In genomic region chr3:178948546-178948945, GRCh38 we compare ENCODE assay signal across 31 cellular contexts.
"Had no signal": no experiment of that assay in that cellular context is flagged by ENCODE, and none has a peak within 500 bp of the region (broad histone marks: within the 10 kb centered on the region; RNA-seq: fewer than 3 reads in every experiment).

No MANE protein-coding gene starts in this region.

- H3K36me3 Mint-ChIP-seq: activated CD4-positive, alpha-beta memory T cell treated with anti-CD3 and anti-CD28 coated beads for 36 hours; activated CD8-positive, alpha-beta memory T cell treated with anti-CD3 and anti-CD28 coated beads, Interleukin-2, amount 10 ng/mL, durations not matched to agents 7 days and 5 days had no signal

- H3K4me3 ChIP-seq: adrenal gland, body of pancreas, cardiac muscle cell, colonic mucosa, esophagus muscularis mucosa had no signal

- H3K36me3 ChIP-seq: adrenal gland, cardiac muscle cell, colonic mucosa, esophagus muscularis mucosa had no signal

- ATAC-seq: activated CD4-positive, alpha-beta T cell treated with anti-CD3 and anti-CD28 coated beads for 36 hours; activated CD8-positive, alpha-beta memory T cell treated with anti-CD3 and anti-CD28 coated beads, Interleukin-2, amount 10 ng/mL, durations not matched to agents 7 days and 5 days; activated CD8-positive, alpha-beta T cell treated with anti-CD3 and anti-CD28 coated beads, Interleukin-2, amount 10 ng/mL, durations not matched to agents 7 days and 5 days; activated naive CD8-positive, alpha-beta T cell treated with anti-CD3 and anti-CD28 coated beads, Interleukin-2, amount 50 U/mL, for 24 hours; body of pancreas had no signal

- H3K9me3 ChIP-seq: adrenal gland, body of pancreas, colonic mucosa, esophagus muscularis mucosa had no signal

- H3K4me3 Mint-ChIP-seq: activated CD4-positive, alpha-beta memory T cell treated with anti-CD3 and anti-CD28 coated beads for 36 hours; activated CD4-positive, alpha-beta T cell treated with anti-CD3 and anti-CD28 coated beads for 36 hours; activated CD4-positive, alpha-beta T cell treated with anti-CD3 and anti-CD28 coated beads, Interleukin-2, amount 10 ng/mL, durations not matched to agents 24 days and 14 days; activated CD8-positive, alpha-beta memory T cell treated with anti-CD3 and anti-CD28 coated beads, Interleukin-2, amount 10 ng/mL, durations not matched to agents 7 days and 5 days; activated CD8-positive, alpha-beta T cell treated with anti-CD3 and anti-CD28 coated beads, Interleukin-2, amount 10 ng/mL, durations not matched to agents 7 days and 5 days; activated naive CD4-positive, alpha-beta T cell treated with anti-CD3 and anti-CD28 coated beads, Interleukin-2, amount 50 U/mL, for 24 hours; activated naive CD8-positive, alpha-beta T cell treated with anti-CD3 and anti-CD28 coated beads for 36 hours; activated naive CD8-positive, alpha-beta T cell treated with anti-CD3 and anti-CD28 coated beads, Interleukin-2, amount 50 U/mL, for 24 hours; activated T-helper 1 cell treated with anti-CD3 and anti-CD28 coated beads, Interleukin-12 subunit alpha, Interleukin-12 subunit beta, Interleukin-2, Interleukin-4 antibody, amounts not matched to agents 30 ng/mL and 10 ng/mL and 1 ng/mL, durations not matched to agents 14 hours and 24 hours and 36 hours; endodermal cell had no signal

- H3K4me1 Mint-ChIP-seq: activated CD8-positive, alpha-beta memory T cell treated with anti-CD3 and anti-CD28 coated beads, Interleukin-2, amount 10 ng/mL, durations not matched to agents 7 days and 5 days; activated naive CD4-positive, alpha-beta T cell treated with anti-CD3 and anti-CD28 coated beads, Interleukin-2, amount 50 U/mL, for 24 hours; endodermal cell had no signal

- H3K27ac Mint-ChIP-seq: activated CD4-positive, alpha-beta memory T cell treated with anti-CD3 and anti-CD28 coated beads for 36 hours; activated CD4-positive, alpha-beta T cell treated with anti-CD3 and anti-CD28 coated beads for 36 hours; activated CD4-positive, alpha-beta T cell treated with anti-CD3 and anti-CD28 coated beads, Interleukin-2, amount 10 ng/mL, durations not matched to agents 24 days and 14 days; activated CD8-positive, alpha-beta memory T cell treated with anti-CD3 and anti-CD28 coated beads, Interleukin-2, amount 10 ng/mL, durations not matched to agents 7 days and 5 days; activated CD8-positive, alpha-beta T cell treated with anti-CD3 and anti-CD28 coated beads, Interleukin-2, amount 10 ng/mL, durations not matched to agents 7 days and 5 days; activated naive CD4-positive, alpha-beta T cell treated with anti-CD3 and anti-CD28 coated beads, Interleukin-2, amount 50 U/mL, for 24 hours; activated naive CD8-positive, alpha-beta T cell treated with anti-CD3 and anti-CD28 coated beads for 36 hours; activated naive CD8-positive, alpha-beta T cell treated with anti-CD3 and anti-CD28 coated beads, Interleukin-2, amount 50 U/mL, for 24 hours; activated T-helper 1 cell treated with anti-CD3 and anti-CD28 coated beads, Interleukin-12 subunit alpha, Interleukin-12 subunit beta, Interleukin-2, Interleukin-4 antibody, amounts not matched to agents 30 ng/mL and 10 ng/mL and 1 ng/mL, durations not matched to agents 14 hours and 24 hours and 36 hours; endodermal cell had no signal

- H3K27me3 Mint-ChIP-seq: activated CD4-positive, alpha-beta memory T cell treated with anti-CD3 and anti-CD28 coated beads for 36 hours; activated CD4-positive, alpha-beta T cell treated with anti-CD3 and anti-CD28 coated beads for 36 hours; activated CD4-positive, alpha-beta T cell treated with anti-CD3 and anti-CD28 coated beads, Interleukin-2, amount 10 ng/mL, durations not matched to agents 24 days and 14 days; activated naive CD4-positive, alpha-beta T cell treated with anti-CD3 and anti-CD28 coated beads, Interleukin-2, amount 50 U/mL, for 24 hours; activated naive CD8-positive, alpha-beta T cell treated with anti-CD3 and anti-CD28 coated beads, Interleukin-2, amount 50 U/mL, for 24 hours had no signal

- DNase-seq: activated CD4-positive, alpha-beta memory T cell treated with anti-CD3 and anti-CD28 coated beads for 36 hours; activated CD4-positive, alpha-beta T cell treated with anti-CD3 and anti-CD28 coated beads for 36 hours; activated CD4-positive, alpha-beta T cell treated with anti-CD3 and anti-CD28 coated beads, Interleukin-2, amount 10 ng/mL, durations not matched to agents 24 days and 14 days; activated CD4-positive, CD25-positive, alpha-beta regulatory T cell; activated CD4-positive, CD25-positive, alpha-beta regulatory T cell treated with anti-CD3 and anti-CD28 coated beads, Interleukin-2, amount 50 U/mL, for 72 hours; activated CD8-positive, alpha-beta memory T cell treated with anti-CD3 and anti-CD28 coated beads, Interleukin-2, amount 10 ng/mL, durations not matched to agents 7 days and 5 days; activated CD8-positive, alpha-beta memory T cell treated with anti-CD3 and anti-CD28 coated beads, Interleukin-2, amount 50 U/mL, for 4 hours; activated CD8-positive, alpha-beta T cell treated with anti-CD3 and anti-CD28 coated beads, Interleukin-2, amount 10 ng/mL, durations not matched to agents 7 days and 5 days; activated gamma-delta T cell; activated naive CD4-positive, alpha-beta T cell treated with Interleukin-2 at 50 U/mL for 16 hours; activated naive CD8-positive, alpha-beta T cell treated with anti-CD3 and anti-CD28 coated beads for 36 hours; activated naive CD8-positive, alpha-beta T cell treated with anti-CD3 and anti-CD28 coated beads, Interleukin-2, amount 50 U/mL, for 24 hours; activated T-cell treated with anti-CD3 and anti-CD28 coated beads, Interleukin-2, amount 50 U/mL, for 1 hour; activated T-cell treated with anti-CD3 and anti-CD28 coated beads, Interleukin-2, amount 50 U/mL, for 48 hours; adrenal gland; amygdala; aorta; body of pancreas; central memory CD4-positive, alpha-beta T cell; cerebellar nuclear complex; colonic mucosa; effector CD8-positive, alpha-beta T cell; endodermal cell; erythroblast; foreskin melanocyte; head of caudate nucleus; T-helper 2 cell had no signal

- H3K27me3 ChIP-seq: adrenal gland, body of pancreas, cardiac muscle cell, colonic mucosa, esophagus muscularis mucosa had no signal

- H3K27ac ChIP-seq: adrenal gland, body of pancreas, cardiac muscle cell, colonic mucosa, esophagus muscularis mucosa had no signal

- H3K4me1 ChIP-seq: adrenal gland, body of pancreas, colonic mucosa, esophagus muscularis mucosa had no signal
